27 cellular contexts compared by ENCODE assay signal in genomic region chr3:138317687-138318086, GRCh38. TPM values are rescaled to one million over a fixed set of nuclear protein-coding genes. Genes with fewer than 3 reads are reported as not detected.
"Had no signal": no experiment of that assay in that cellular context is flagged by ENCODE, and none has a peak within 500 bp of the region (broad histone marks: within the 10 kb centered on the region; RNA-seq: fewer than 3 reads in every experiment).

No MANE protein-coding gene starts in this region.

- H3K4me1 ChIP-seq: body of pancreas had no signal

- DNase-seq: activated CD4-positive, alpha-beta T cell treated with anti-CD3 and anti-CD28 coated beads, Interleukin-2, amount 50 U/mL, for 1 hour; activated CD4-positive, CD25-positive, alpha-beta regulatory T cell; activated CD8-positive, alpha-beta T cell treated with anti-CD3 and anti-CD28 coated beads for 36 hours; activated effector memory CD4-positive, alpha-beta T cell treated with Interleukin-2 at 50 U/mL for 16 hours; activated naive CD4-positive, alpha-beta T cell; activated naive CD8-positive, alpha-beta T cell treated with anti-CD3 and anti-CD28 coated beads, Interleukin-2, amount 50 U/mL, for 24 hours; activated T-cell treated with anti-CD3 and anti-CD28 coated beads, Interleukin-2, amount 50 U/mL, for 24 hours; amniotic stem cell; body of pancreas; central memory CD4-positive, alpha-beta T cell; NCI-H1092; NCI-H1417; NCI-H1930; NCI-H2107; NCI-H2171 treated with DMSO at 0.1 percent for 48 hours; NCI-H226; NCI-H526; NCI-H774; SIG-M5; T-helper 17 cell; T-helper 9 cell had no signal

- H3K4me3 ChIP-seq: ascending aorta, body of pancreas had no signal

- H3K27me3 ChIP-seq: ascending aorta, body of pancreas had no signal

- H3K9me3 ChIP-seq: ascending aorta, body of pancreas had no signal

- H3K36me3 ChIP-seq: ascending aorta had no signal

- H3K27ac ChIP-seq: ascending aorta, body of pancreas had no signal

RNA-seq across cellular contexts. Expression of gene NME9, which starts 12.0 kb away (rescaled TPM):
- total RNA-seq: activated T-helper 1 cell treated with anti-CD3 and anti-CD28 coated beads, Interleukin-12 subunit alpha, Interleukin-12 subunit beta, Interleukin-2, Interleukin-4 antibody, amounts not matched to agents 30 ng/mL and 10 ng/mL and 1 ng/mL, durations not matched to agents 14 hours and 24 hours and 36 hours; ascending aorta; bronchial epithelial cell; NCI-H460; OCI-LY7; RPMI7951 had no signal

RNA-seq across cellular contexts. Expression of gene MRAS, which starts 30.7 kb away (rescaled TPM):
- total RNA-seq: OCI-LY7 had no signal
